In the genomic region with DNA sequence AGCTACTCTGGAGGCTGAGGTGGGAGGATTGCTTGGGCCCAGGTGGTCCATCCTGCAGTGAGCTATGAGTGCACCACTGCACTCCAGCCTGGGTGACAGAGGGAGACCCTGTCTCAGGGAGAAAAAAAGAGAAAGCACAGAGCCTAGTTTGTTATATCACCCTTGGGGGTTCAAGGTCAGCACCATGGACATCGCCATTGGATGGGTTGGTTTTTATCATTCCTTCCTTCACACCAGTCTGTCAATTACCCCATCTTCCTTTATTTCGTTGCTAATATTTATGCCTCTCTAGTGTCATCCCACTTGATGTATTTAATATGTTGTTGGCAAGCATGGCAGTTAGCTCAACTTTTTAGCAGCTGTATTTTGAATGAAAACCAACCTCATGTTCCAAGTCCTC, we compare ENCODE assay signal across 3 cellular contexts.
TF ChIP-seq lines count a peak whose summit lies in the region.

No MANE protein-coding gene starts in this region.

TF ChIP-seq in SK-N-SH, 30 proteins besides CTCF, POLR2A, EP300 and RAD21:
- TF ChIP-seq, protein P1, sequence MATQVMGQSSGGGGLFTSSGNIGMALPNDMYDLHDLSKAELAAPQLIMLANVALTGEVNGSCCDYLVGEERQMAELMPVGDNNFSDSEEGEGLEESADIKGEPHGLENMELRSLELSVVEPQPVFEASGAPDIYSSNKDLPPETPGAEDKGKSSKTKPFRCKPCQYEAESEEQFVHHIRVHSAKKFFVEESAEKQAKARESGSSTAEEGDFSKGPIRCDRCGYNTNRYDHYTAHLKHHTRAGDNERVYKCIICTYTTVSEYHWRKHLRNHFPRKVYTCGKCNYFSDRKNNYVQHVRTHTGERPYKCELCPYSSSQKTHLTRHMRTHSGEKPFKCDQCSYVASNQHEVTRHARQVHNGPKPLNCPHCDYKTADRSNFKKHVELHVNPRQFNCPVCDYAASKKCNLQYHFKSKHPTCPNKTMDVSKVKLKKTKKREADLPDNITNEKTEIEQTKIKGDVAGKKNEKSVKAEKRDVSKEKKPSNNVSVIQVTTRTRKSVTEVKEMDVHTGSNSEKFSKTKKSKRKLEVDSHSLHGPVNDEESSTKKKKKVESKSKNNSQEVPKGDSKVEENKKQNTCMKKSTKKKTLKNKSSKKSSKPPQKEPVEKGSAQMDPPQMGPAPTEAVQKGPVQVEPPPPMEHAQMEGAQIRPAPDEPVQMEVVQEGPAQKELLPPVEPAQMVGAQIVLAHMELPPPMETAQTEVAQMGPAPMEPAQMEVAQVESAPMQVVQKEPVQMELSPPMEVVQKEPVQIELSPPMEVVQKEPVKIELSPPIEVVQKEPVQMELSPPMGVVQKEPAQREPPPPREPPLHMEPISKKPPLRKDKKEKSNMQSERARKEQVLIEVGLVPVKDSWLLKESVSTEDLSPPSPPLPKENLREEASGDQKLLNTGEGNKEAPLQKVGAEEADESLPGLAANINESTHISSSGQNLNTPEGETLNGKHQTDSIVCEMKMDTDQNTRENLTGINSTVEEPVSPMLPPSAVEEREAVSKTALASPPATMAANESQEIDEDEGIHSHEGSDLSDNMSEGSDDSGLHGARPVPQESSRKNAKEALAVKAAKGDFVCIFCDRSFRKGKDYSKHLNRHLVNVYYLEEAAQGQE (IDR thresholded peaks at IDR 0.05; ENCODE audit: low read depth, low read length): peak; percentile 81
- TF ChIP-seq, protein P2, sequence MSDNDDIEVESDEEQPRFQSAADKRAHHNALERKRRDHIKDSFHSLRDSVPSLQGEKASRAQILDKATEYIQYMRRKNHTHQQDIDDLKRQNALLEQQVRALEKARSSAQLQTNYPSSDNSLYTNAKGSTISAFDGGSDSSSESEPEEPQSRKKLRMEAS (IDR thresholded peaks at IDR 0.05; ENCODE audit: low read depth): no peak

TF ChIP-seq in SK-N-SH treated with all-trans-retinoic acid at 6 μM for 48 hours, 23 proteins besides CTCF, POLR2A, EP300 and RAD21 (continued from another document):
- TF ChIP-seq, protein P3, sequence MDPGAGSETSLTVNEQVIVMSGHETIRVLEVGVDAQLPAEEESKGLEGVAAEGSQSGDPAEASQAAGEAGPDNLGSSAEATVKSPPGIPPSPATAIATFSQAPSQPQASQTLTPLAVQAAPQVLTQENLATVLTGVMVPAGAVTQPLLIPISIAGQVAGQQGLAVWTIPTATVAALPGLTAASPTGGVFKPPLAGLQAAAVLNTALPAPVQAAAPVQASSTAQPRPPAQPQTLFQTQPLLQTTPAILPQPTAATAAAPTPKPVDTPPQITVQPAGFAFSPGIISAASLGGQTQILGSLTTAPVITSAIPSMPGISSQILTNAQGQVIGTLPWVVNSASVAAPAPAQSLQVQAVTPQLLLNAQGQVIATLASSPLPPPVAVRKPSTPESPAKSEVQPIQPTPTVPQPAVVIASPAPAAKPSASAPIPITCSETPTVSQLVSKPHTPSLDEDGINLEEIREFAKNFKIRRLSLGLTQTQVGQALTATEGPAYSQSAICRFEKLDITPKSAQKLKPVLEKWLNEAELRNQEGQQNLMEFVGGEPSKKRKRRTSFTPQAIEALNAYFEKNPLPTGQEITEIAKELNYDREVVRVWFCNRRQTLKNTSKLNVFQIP (CRISPR knock-in tag; IDR thresholded peaks at IDR 0.05; ENCODE audit: borderline replicate concordance, low read depth): no peak
- TF ChIP-seq RARB (CRISPR knock-in tag; IDR thresholded peaks at IDR 0.05): no peak

TF ChIP-seq in HCT116, 20 proteins besides CTCF, POLR2A, EP300 and RAD21:
- TF ChIP-seq, protein P1 (IDR thresholded peaks at IDR 0.05; ENCODE audit: low read depth): peak; percentile 23
- TF ChIP-seq EGR1 (IDR thresholded peaks at IDR 0.05; ENCODE audit: low read depth) (no peak), ZFX (IDR thresholded peaks at IDR 0.05) (no peak), ZNF274 (IDR thresholded peaks at IDR 0.05; ENCODE audit: low read depth, low read length) (no peak)
